Comparison of ENCODE assay signal across 19 cellular contexts in genomic region chr12:123726962-123727361, GRCh38. TPM values are rescaled to one million over a fixed set of nuclear protein-coding genes. Genes with fewer than 3 reads are reported as not detected.
DNase-seq lines count a peak whose midpoint lies in the region; ATAC-seq lines count a peak whose summit lies in the region.
"Had no signal": no experiment of that assay in that cellular context is flagged by ENCODE, and none has a peak within 500 bp of the region (broad histone marks: within the 10 kb centered on the region; RNA-seq: fewer than 3 reads in every experiment).

No MANE protein-coding gene starts in this region.

- CTCF ChIA-PET in activated CD4-positive, alpha-beta T cell treated with anti-CD3 and anti-CD28 coated beads for 36 hours (lab: Charles Lee): interaction anchor here (1.4 to 4.0 kb wide), 2 partner anchors 9 to 14 kb away, joined by 3 to 24 read pairs; partner anchors contain the start of gene ATP6V0A2

- H3K27me3 Mint-ChIP-seq in activated CD4-positive, alpha-beta T cell treated with anti-CD3 and anti-CD28 coated beads for 36 hours: no peaks in the 10 kb centered on the region
- no peaks in the 10 kb centered on the region for H3K27me3 Mint-ChIP-seq in activated T-cell treated with anti-CD3 and anti-CD28 coated beads, Interleukin-2, amount 50 U/mL, for 72 hours (ENCODE audit: low read depth)
- no peaks in the 10 kb centered on the region for H3K27me3 Mint-ChIP-seq in activated T-helper 2 cell treated with anti-CD3 and anti-CD28 coated beads, Interferon-gamma antibody, Interleukin-2, Interleukin-4, amounts not matched to agents 10 μg/mL and 5 μg/mL and 100 μg/mL, durations not matched to agents 14 hours and 24 hours and 36 hours (ENCODE audit: low read depth)
- H3K27me3 Mint-ChIP-seq: CD4-positive, alpha-beta memory T cell had no signal

- H3K27ac Mint-ChIP-seq in activated CD4-positive, alpha-beta T cell treated with anti-CD3 and anti-CD28 coated beads for 36 hours: peak overlapping the region; percentile 76
- peak overlapping the region; percentile 91 for H3K27ac Mint-ChIP-seq in activated T-cell treated with anti-CD3 and anti-CD28 coated beads, Interleukin-2, amount 50 U/mL, for 72 hours
- H3K27ac Mint-ChIP-seq in activated T-helper 2 cell treated with anti-CD3 and anti-CD28 coated beads, Interferon-gamma antibody, Interleukin-2, Interleukin-4, amounts not matched to agents 10 μg/mL and 5 μg/mL and 100 μg/mL, durations not matched to agents 14 hours and 24 hours and 36 hours: peak overlapping the region; percentile 39
- peak overlapping the region; percentile 80 for H3K27ac Mint-ChIP-seq in stimulated activated effector memory CD8-positive, alpha-beta T cell treated with anti-CD3 and anti-CD28 coated beads, Interleukin-12 subunit alpha, Interleukin-12 subunit beta, amount 100 ng/mL, for 72 hours
- H3K27ac Mint-ChIP-seq: CD14-positive monocyte, HFFc6 had no signal

- H3K9me3 Mint-ChIP-seq in activated CD4-positive, alpha-beta T cell treated with anti-CD3 and anti-CD28 coated beads for 36 hours (ENCODE audit: low read depth): no peaks in the 10 kb centered on the region
- no peaks in the 10 kb centered on the region for H3K9me3 Mint-ChIP-seq in activated T-cell treated with anti-CD3 and anti-CD28 coated beads, Interleukin-2, amount 50 U/mL, for 72 hours
- no peaks in the 10 kb centered on the region for H3K9me3 Mint-ChIP-seq in activated T-helper 2 cell treated with anti-CD3 and anti-CD28 coated beads, Interferon-gamma antibody, Interleukin-2, Interleukin-4, amounts not matched to agents 10 μg/mL and 5 μg/mL and 100 μg/mL, durations not matched to agents 14 hours and 24 hours and 36 hours
- H3K9me3 Mint-ChIP-seq in stimulated activated effector memory CD8-positive, alpha-beta T cell treated with anti-CD3 and anti-CD28 coated beads, Interleukin-12 subunit alpha, Interleukin-12 subunit beta, amount 100 ng/mL, for 72 hours: no peaks in the 10 kb centered on the region
- H3K9me3 Mint-ChIP-seq: CD4-positive, alpha-beta memory T cell; HFFc6 had no signal

- peaks cover 38% of the 10 kb centered on the region for H3K4me1 Mint-ChIP-seq in activated CD4-positive, alpha-beta T cell treated with anti-CD3 and anti-CD28 coated beads for 36 hours
- peaks cover 75% of the 10 kb centered on the region for H3K4me1 Mint-ChIP-seq in activated T-cell treated with anti-CD3 and anti-CD28 coated beads, Interleukin-2, amount 50 U/mL, for 72 hours (ENCODE audit: low read depth)
- H3K4me1 Mint-ChIP-seq in activated T-helper 2 cell treated with anti-CD3 and anti-CD28 coated beads, Interferon-gamma antibody, Interleukin-2, Interleukin-4, amounts not matched to agents 10 μg/mL and 5 μg/mL and 100 μg/mL, durations not matched to agents 14 hours and 24 hours and 36 hours (ENCODE audit: low read depth): peaks cover 22% of the 10 kb centered on the region
- peaks cover 27% of the 10 kb centered on the region for H3K4me1 Mint-ChIP-seq in stimulated activated effector memory CD8-positive, alpha-beta T cell treated with anti-CD3 and anti-CD28 coated beads, Interleukin-12 subunit alpha, Interleukin-12 subunit beta, amount 100 ng/mL, for 72 hours

- no peak overlapping the region for H3K27ac ChIP-seq in caudate nucleus (ENCODE audit: low read depth, low read length)
- H3K27ac ChIP-seq: BLaER1, HL-60 had no signal

- intact Hi-C loops in activated CD4-positive, alpha-beta T cell treated with anti-CD3 and anti-CD28 coated beads for 36 hours (cut with DNase I, micrococcal nuclease): no loop called here
- intact Hi-C loops in activated T-helper 2 cell treated with anti-CD3 and anti-CD28 coated beads, Interferon-gamma antibody, Interleukin-2, Interleukin-4, amounts not matched to agents 10 μg/mL and 5 μg/mL and 100 μg/mL, durations not matched to agents 14 hours and 24 hours and 36 hours (cut with micrococcal nuclease): no loop called here

- peaks cover 61% of the 10 kb centered on the region for H3K36me3 Mint-ChIP-seq in activated CD4-positive, alpha-beta T cell treated with anti-CD3 and anti-CD28 coated beads for 36 hours (ENCODE audit: low read depth)
- H3K36me3 Mint-ChIP-seq in activated T-cell treated with anti-CD3 and anti-CD28 coated beads, Interleukin-2, amount 50 U/mL, for 72 hours (ENCODE audit: insufficient read depth in 2 of 2): peaks cover 11 to 50% of the 10 kb centered on the region in 2 donors
- peaks cover 74% of the 10 kb centered on the region for H3K36me3 Mint-ChIP-seq in activated T-helper 2 cell treated with anti-CD3 and anti-CD28 coated beads, Interferon-gamma antibody, Interleukin-2, Interleukin-4, amounts not matched to agents 10 μg/mL and 5 μg/mL and 100 μg/mL, durations not matched to agents 14 hours and 24 hours and 36 hours (ENCODE audit: low read depth)
- peaks cover 100% of the 10 kb centered on the region for H3K36me3 Mint-ChIP-seq in stimulated activated effector memory CD8-positive, alpha-beta T cell treated with anti-CD3 and anti-CD28 coated beads, Interleukin-12 subunit alpha, Interleukin-12 subunit beta, amount 100 ng/mL, for 72 hours

- DNase-seq in activated CD4-positive, alpha-beta T cell treated with anti-CD3 and anti-CD28 coated beads for 36 hours: no peak
- no peak for DNase-seq in activated CD4-positive, alpha-beta T cell treated with anti-CD3 and anti-CD28 coated beads for 1 hour
- no peak for DNase-seq in activated T-cell treated with anti-CD3 and anti-CD28 coated beads, Interleukin-2, amount 50 U/mL, for 72 hours
- DNase-seq in activated T-cell treated with anti-CD3 and anti-CD28 coated beads, Interleukin-2, amount 50 U/mL, for 48 hours: no peak
- DNase-seq in activated T-helper 2 cell treated with anti-CD3 and anti-CD28 coated beads, Interferon-gamma antibody, Interleukin-2, Interleukin-4, amounts not matched to agents 10 μg/mL and 5 μg/mL and 100 μg/mL, durations not matched to agents 14 hours and 24 hours and 36 hours (ENCODE audit: low spot score): no peak
- no peak for DNase-seq in stimulated activated effector memory CD8-positive, alpha-beta T cell treated with anti-CD3 and anti-CD28 coated beads, Interleukin-12 subunit alpha, Interleukin-12 subunit beta, amount 100 ng/mL, for 72 hours (ENCODE audit: low spot score in 2 of 2)
- no peak for DNase-seq in caudate nucleus (lab: John Stamatoyannopoulos, UW)
- DNase-seq: 8988T; CD4-positive, alpha-beta memory T cell; DMS153; DMS79; GDM1; GOT3; H7; HFFc6 had no signal

- no peak for ATAC-seq in activated CD4-positive, alpha-beta T cell treated with anti-CD3 and anti-CD28 coated beads for 36 hours
- ATAC-seq in activated T-cell treated with anti-CD3 and anti-CD28 coated beads, Interleukin-2, amount 50 U/mL, for 72 hours (replicated peaks in 1 of 2): no peak
- ATAC-seq in stimulated activated effector memory CD8-positive, alpha-beta T cell treated with anti-CD3 and anti-CD28 coated beads, Interleukin-12 subunit alpha, Interleukin-12 subunit beta, amount 100 ng/mL, for 72 hours: no peak
- ATAC-seq: HCT116 had no signal

- no peak overlapping the region for H3K4me3 Mint-ChIP-seq in activated CD4-positive, alpha-beta T cell treated with anti-CD3 and anti-CD28 coated beads for 36 hours
- H3K4me3 Mint-ChIP-seq in activated T-cell treated with anti-CD3 and anti-CD28 coated beads, Interleukin-2, amount 50 U/mL, for 72 hours: peak overlapping the region in 1 of 2 donors; percentile 58
- H3K4me3 Mint-ChIP-seq in activated T-helper 2 cell treated with anti-CD3 and anti-CD28 coated beads, Interferon-gamma antibody, Interleukin-2, Interleukin-4, amounts not matched to agents 10 μg/mL and 5 μg/mL and 100 μg/mL, durations not matched to agents 14 hours and 24 hours and 36 hours (ENCODE audit: low read depth): no peak overlapping the region
- H3K4me3 Mint-ChIP-seq in stimulated activated effector memory CD8-positive, alpha-beta T cell treated with anti-CD3 and anti-CD28 coated beads, Interleukin-12 subunit alpha, Interleukin-12 subunit beta, amount 100 ng/mL, for 72 hours: no peak overlapping the region
- H3K4me3 Mint-ChIP-seq: CD14-positive monocyte; CD4-positive, alpha-beta memory T cell; HFFc6 had no signal

- POLR2A ChIA-PET in activated CD4-positive, alpha-beta T cell treated with anti-CD3 and anti-CD28 coated beads for 36 hours (lab: Charles Lee): interaction anchor here (1.5 kb wide), 1 partner anchor 12 kb away, joined by 13 read pairs; no protein-coding TSS in a partner anchor

RNA-seq across cellular contexts. Expression of gene ATP6V0A2, which starts 14.8 kb away (rescaled TPM):
- total RNA-seq in activated CD4-positive, alpha-beta T cell treated with anti-CD3 and anti-CD28 coated beads for 36 hours: 10 to 100 TPM; 71.9 to 79.1 TPM
- total RNA-seq in activated T-cell treated with anti-CD3 and anti-CD28 coated beads, Interleukin-2, amount 50 U/mL, for 72 hours: 100 to 1,000 TPM; 125 to 140 TPM
- total RNA-seq in activated T-helper 2 cell treated with anti-CD3 and anti-CD28 coated beads, Interferon-gamma antibody, Interleukin-2, Interleukin-4, amounts not matched to agents 10 μg/mL and 5 μg/mL and 100 μg/mL, durations not matched to agents 14 hours and 24 hours and 36 hours: 115 and 122 TPM in 2 replicates

RNA-seq across cellular contexts. Expression of gene DNAH10, which starts 35.1 kb away (rescaled TPM):
- under 1 TPM; 0.16 to 0.37 TPM for total RNA-seq in activated CD4-positive, alpha-beta T cell treated with anti-CD3 and anti-CD28 coated beads for 36 hours
- under 1 TPM; 0.44 to 0.46 TPM for total RNA-seq in activated T-cell treated with anti-CD3 and anti-CD28 coated beads, Interleukin-2, amount 50 U/mL, for 72 hours
- 0.25 and 0.41 TPM in 2 replicates for total RNA-seq in activated T-helper 2 cell treated with anti-CD3 and anti-CD28 coated beads, Interferon-gamma antibody, Interleukin-2, Interleukin-4, amounts not matched to agents 10 μg/mL and 5 μg/mL and 100 μg/mL, durations not matched to agents 14 hours and 24 hours and 36 hours

RNA-seq across cellular contexts. Expression of gene TCTN2, which starts 56.0 kb away (rescaled TPM):
- 1 to 10 TPM; 4.4 to 4.5 TPM for total RNA-seq in activated CD4-positive, alpha-beta T cell treated with anti-CD3 and anti-CD28 coated beads for 36 hours
- 1 to 10 TPM; 5.9 to 8.0 TPM for total RNA-seq in activated T-cell treated with anti-CD3 and anti-CD28 coated beads, Interleukin-2, amount 50 U/mL, for 72 hours
- 3.0 and 3.3 TPM in 2 replicates for total RNA-seq in activated T-helper 2 cell treated with anti-CD3 and anti-CD28 coated beads, Interferon-gamma antibody, Interleukin-2, Interleukin-4, amounts not matched to agents 10 μg/mL and 5 μg/mL and 100 μg/mL, durations not matched to agents 14 hours and 24 hours and 36 hours

Comparison
In these comparisons a context has a peak if more than half of its experiments do, and no peak if none do; other contexts are left out.
1. H3K27ac Mint-ChIP-seq: peak in every context shown above with its lines; median percentile 91 in activated T-cell treated with anti-CD3 and anti-CD28 coated beads, Interleukin-2, amount 50 U/mL, for 72 hours; 80 in stimulated activated effector memory CD8-positive, alpha-beta T cell treated with anti-CD3 and anti-CD28 coated beads, Interleukin-12 subunit alpha, Interleukin-12 subunit beta, amount 100 ng/mL, for 72 hours; 76 in activated CD4-positive, alpha-beta T cell treated with anti-CD3 and anti-CD28 coated beads for 36 hours; 39 in activated T-helper 2 cell treated with anti-CD3 and anti-CD28 coated beads, Interferon-gamma antibody, Interleukin-2, Interleukin-4, amounts not matched to agents 10 μg/mL and 5 μg/mL and 100 μg/mL, durations not matched to agents 14 hours and 24 hours and 36 hours.